ENCODE assay signal across 30 cellular contexts in the genomic region with DNA sequence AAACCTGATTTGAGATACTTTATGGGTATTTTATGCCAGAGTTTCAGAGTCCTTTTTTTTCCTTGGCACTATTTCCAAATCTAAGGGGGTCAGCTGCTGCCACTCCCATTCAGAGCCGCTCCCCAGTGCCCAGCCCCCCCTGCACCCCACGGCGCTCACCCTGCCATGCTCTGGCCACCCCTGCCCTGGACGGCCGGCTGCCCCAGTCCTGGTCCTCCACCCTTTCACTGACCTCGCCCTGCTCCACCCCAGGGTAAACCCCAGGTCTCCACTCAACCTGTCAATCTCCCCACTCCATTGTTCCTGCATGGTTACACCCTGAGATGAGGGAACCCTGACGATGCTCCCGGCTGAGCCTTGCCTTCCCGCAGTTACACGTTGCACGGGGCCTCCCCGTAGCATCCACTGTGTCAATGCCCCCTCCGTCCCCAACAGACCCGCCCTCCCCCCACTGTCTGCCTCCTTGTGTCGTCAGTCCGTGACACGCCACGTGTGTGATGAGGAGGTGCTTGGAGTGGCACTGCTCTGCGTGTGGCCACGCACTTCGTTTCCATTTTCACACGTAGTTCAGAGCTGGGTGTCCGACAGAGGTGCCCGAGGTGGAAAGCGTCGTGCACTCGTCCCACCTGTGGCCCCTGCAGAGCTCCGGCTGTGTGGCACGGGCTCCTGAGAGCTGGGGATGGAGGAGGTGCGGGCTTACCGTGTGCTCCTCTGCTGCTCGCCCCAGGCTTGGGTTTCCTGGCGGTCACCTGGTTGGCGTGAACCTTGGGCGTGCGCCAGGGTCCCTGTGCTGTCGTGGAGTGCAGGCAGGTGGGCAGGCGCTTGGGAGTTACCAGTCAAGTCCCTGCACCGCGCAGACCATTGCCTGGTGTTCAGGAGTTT.
DNase-seq lines count a peak whose midpoint lies in the region; ATAC-seq and TF ChIP-seq lines count a peak whose summit lies in the region.
"Had no signal": no experiment of that assay in that cellular context is flagged by ENCODE, and none has a peak within 500 bp of the region (broad histone marks: within the 10 kb centered on the region; RNA-seq: fewer than 3 reads in every experiment).

No MANE protein-coding gene starts in this region.

- H3K9me3 ChIP-seq in RWPE2 (ENCODE audit: severe bottlenecking) = no peaks in the 10 kb centered on the region
- H3K9me3 ChIP-seq: ascending aorta, right atrium auricular region, testis had no signal

- CTCF ChIA-PET in activated naive CD4-positive, alpha-beta T cell treated with anti-CD3 and anti-CD28 coated beads, Interleukin-2, amount 10 ng/mL, durations not matched to agents 7 days and 5 days (lab: Charles Lee) = no interaction called here

- H3K36me3 ChIP-seq in RWPE2 (ENCODE audit: low read depth) = 0 out of 2 replicates have a peak, but pooled peaks cover 3% of the 10 kb centered on the region

- peaks cover 0 to 11% of the 10 kb centered on the region in 2 donors for H3K36me3 Mint-ChIP-seq in naive B cell
- H3K36me3 Mint-ChIP-seq in activated naive CD4-positive, alpha-beta T cell treated with anti-CD3 and anti-CD28 coated beads, Interleukin-2, amount 10 ng/mL, durations not matched to agents 7 days and 5 days = peaks cover 7% of the 10 kb centered on the region

- intact Hi-C loops in head of caudate nucleus (cut with DNase I) = no loop called here

- no peak overlapping the region for H3K27ac ChIP-seq in RWPE2 (ENCODE audit: poor library complexity, severe bottlenecking)
- H3K27ac ChIP-seq: ascending aorta, foreskin keratinocyte, parathyroid adenoma, right atrium auricular region, testis had no signal

- DNase-seq in activated CD8-positive, alpha-beta memory T cell treated with anti-CD3 and anti-CD28 coated beads, Interleukin-2, amount 50 U/mL, for 4 hours = peak; percentile 14
- no peak for DNase-seq in activated CD8-positive, alpha-beta memory T cell treated with anti-CD3 and anti-CD28 coated beads, Interleukin-2, amount 50 U/mL, for 48 hours
- peak; percentile 69 for DNase-seq in RWPE2 (ENCODE audit: low spot score)
- no peak for DNase-seq in naive B cell
- DNase-seq in NCI-H2171 treated with DMSO at 0.1 percent for 48 hours (lab: John Stamatoyannopoulos, UW) = no peak
- no peak for DNase-seq in head of caudate nucleus
- DNase-seq in activated naive CD4-positive, alpha-beta T cell treated with anti-CD3 and anti-CD28 coated beads, Interleukin-2, amount 10 ng/mL, durations not matched to agents 7 days and 5 days = no peak
- DNase-seq: activated CD4-positive, CD25-positive, alpha-beta regulatory T cell treated with anti-CD3 and anti-CD28 coated beads, Interleukin-2, amount 50 U/mL, for 72 hours; activated CD8-positive, alpha-beta T cell treated with anti-CD3 and anti-CD28 coated beads for 36 hours; activated naive CD8-positive, alpha-beta T cell treated with anti-CD3 and anti-CD28 coated beads for 36 hours; activated T-cell treated with anti-CD3 and anti-CD28 coated beads for 4 hours; CD8-positive, alpha-beta T cell; cortex of kidney; DMS 273 treated with DMSO at 0.1 percent for 48 hours; foreskin keratinocyte; mammary epithelial cell; NCI-H1092 treated with DMSO at 0.1 percent for 48 hours; NCI-H187; NCI-H69; OCI-M1; SHP77; stimulated activated CD4-positive, alpha-beta T cell treated with anti-CD3 and anti-CD28 coated beads, Interleukin-12 subunit alpha, Interleukin-12 subunit beta, amount 100 ng/mL, for 4 hours; stimulated activated CD4-positive, alpha-beta T cell treated with anti-CD3 and anti-CD28 coated beads, Interleukin-4, amount 100 ng/mL, for 24 hours; stimulated activated naive CD4-positive, alpha-beta T cell treated with Interleukin-2 at 50 U/mL for 16 hours; testis had no signal

- ATAC-seq in RWPE2 (ENCODE audit: low read depth) (no peak), naive B cell (ENCODE audit: low read depth in 2 of 2) (no peak), GM21737 (IDR thresholded peaks at IDR 0.05; ENCODE audit: unreplicated experiment) (no peak)
- ATAC-seq: activated CD8-positive, alpha-beta T cell treated with anti-CD3 and anti-CD28 coated beads for 36 hours; CD8-positive, alpha-beta T cell; foreskin keratinocyte; HCT116 had no signal

- no peaks in the 10 kb centered on the region for H3K27me3 ChIP-seq in RWPE2 (ENCODE audit: insufficient read depth, poor library complexity, severe bottlenecking)
- H3K27me3 ChIP-seq: ascending aorta, foreskin keratinocyte, right atrium auricular region, testis had no signal

- peak overlapping the region in 7 of 8 donors; percentile 34 to 82 (median 70) for H3K4me3 Mint-ChIP-seq in naive B cell
- no peak overlapping the region for H3K4me3 Mint-ChIP-seq in activated naive CD4-positive, alpha-beta T cell treated with anti-CD3 and anti-CD28 coated beads, Interleukin-2, amount 10 ng/mL, durations not matched to agents 7 days and 5 days
- H3K4me3 Mint-ChIP-seq: activated CD8-positive, alpha-beta T cell treated with anti-CD3 and anti-CD28 coated beads for 36 hours; activated naive CD8-positive, alpha-beta T cell treated with anti-CD3 and anti-CD28 coated beads for 36 hours; CD8-positive, alpha-beta T cell had no signal

- peaks cover 32 to 53% (median 49%) of the 10 kb centered on the region in 3 donors for H3K4me1 Mint-ChIP-seq in naive B cell
- no peaks in the 10 kb centered on the region for H3K4me1 Mint-ChIP-seq in activated naive CD4-positive, alpha-beta T cell treated with anti-CD3 and anti-CD28 coated beads, Interleukin-2, amount 10 ng/mL, durations not matched to agents 7 days and 5 days
- H3K4me1 Mint-ChIP-seq: activated naive CD8-positive, alpha-beta T cell treated with anti-CD3 and anti-CD28 coated beads for 36 hours had no signal

- H3K27me3 Mint-ChIP-seq in naive B cell = no peaks in the 10 kb centered on the region
- no peaks in the 10 kb centered on the region for H3K27me3 Mint-ChIP-seq in activated naive CD4-positive, alpha-beta T cell treated with anti-CD3 and anti-CD28 coated beads, Interleukin-2, amount 10 ng/mL, durations not matched to agents 7 days and 5 days
- H3K27me3 Mint-ChIP-seq: activated CD8-positive, alpha-beta T cell treated with anti-CD3 and anti-CD28 coated beads for 36 hours; activated naive CD8-positive, alpha-beta T cell treated with anti-CD3 and anti-CD28 coated beads for 36 hours had no signal

- no peaks in the 10 kb centered on the region for H3K9me3 Mint-ChIP-seq in naive B cell
- no peaks in the 10 kb centered on the region for H3K9me3 Mint-ChIP-seq in activated naive CD4-positive, alpha-beta T cell treated with anti-CD3 and anti-CD28 coated beads, Interleukin-2, amount 10 ng/mL, durations not matched to agents 7 days and 5 days
- H3K9me3 Mint-ChIP-seq: activated CD8-positive, alpha-beta T cell treated with anti-CD3 and anti-CD28 coated beads for 36 hours; activated naive CD8-positive, alpha-beta T cell treated with anti-CD3 and anti-CD28 coated beads for 36 hours; CD8-positive, alpha-beta T cell had no signal

- peak overlapping the region; percentile 91 to 100 (median 98) for H3K27ac Mint-ChIP-seq in naive B cell
- no peak overlapping the region for H3K27ac Mint-ChIP-seq in activated naive CD4-positive, alpha-beta T cell treated with anti-CD3 and anti-CD28 coated beads, Interleukin-2, amount 10 ng/mL, durations not matched to agents 7 days and 5 days
- H3K27ac Mint-ChIP-seq: activated CD8-positive, alpha-beta T cell treated with anti-CD3 and anti-CD28 coated beads for 36 hours; activated naive CD8-positive, alpha-beta T cell treated with anti-CD3 and anti-CD28 coated beads for 36 hours; CD8-positive, alpha-beta T cell had no signal

- H3K4me1 ChIP-seq in RWPE2 (ENCODE audit: insufficient read depth, poor library complexity, severe bottlenecking) = no peaks in the 10 kb centered on the region
- H3K4me1 ChIP-seq: foreskin keratinocyte, parathyroid adenoma had no signal

- TF ChIP-seq CTCF in RWPE2 (IDR thresholded peaks at IDR 0.05; ENCODE audit: poor library complexity, severe bottlenecking) = no peak

- no peak overlapping the region for H3K4me3 ChIP-seq in RWPE2 (ENCODE audit: severe bottlenecking)
- H3K4me3 ChIP-seq: ascending aorta, right atrium auricular region, testis had no signal

Comparison
In these comparisons a context has a peak if more than half of its experiments do, and no peak if none do; other contexts are left out.
1. DNase-seq: peak in activated CD8-positive, alpha-beta memory T cell treated with anti-CD3 and anti-CD28 coated beads, Interleukin-2, amount 50 U/mL, for 4 hours (single experiment) and RWPE2 (single experiment); none in activated CD8-positive, alpha-beta memory T cell treated with anti-CD3 and anti-CD28 coated beads, Interleukin-2, amount 50 U/mL, for 48 hours (single experiment), naive B cell (single experiment), NCI-H2171 treated with DMSO at 0.1 percent for 48 hours (single experiment), head of caudate nucleus (0 of 42) and activated naive CD4-positive, alpha-beta T cell treated with anti-CD3 and anti-CD28 coated beads, Interleukin-2, amount 10 ng/mL, durations not matched to agents 7 days and 5 days (single experiment).